In genomic region chrX:106707771-106708454, GRCh38 we compare ENCODE assay signal across 11 cellular contexts. TPM values are rescaled to one million over a fixed set of nuclear protein-coding genes. Genes with fewer than 3 reads are reported as not detected.
DNase-seq lines count a peak whose midpoint lies in the region; ATAC-seq and TF ChIP-seq lines count a peak whose summit lies in the region.
"Had no signal": no experiment of that assay in that cellular context is flagged by ENCODE, and none has a peak within 500 bp of the region (broad histone marks: within the 10 kb centered on the region; RNA-seq: fewer than 3 reads in every experiment).

No MANE protein-coding gene starts in this region.

- H3K4me3 ChIP-seq in HFF-Myc (replicated peaks; ENCODE audit: low read depth, low read length): no peak overlapping the region
- H3K4me3 ChIP-seq: SK-N-MC, tibial artery had no signal

- H3K9me3 Mint-ChIP-seq in WTC11: no peaks in the 10 kb centered on the region

- DNase-seq in AG08395 (ENCODE audit: low spot score): peak; percentile 88
- DNase-seq in HFF-Myc (ENCODE audit: extremely low read depth, low read depth): peak; percentile 31
- DNase-seq in astrocyte of the hippocampus (ENCODE audit: low read depth, low spot score): peak; percentile 71
- DNase-seq in kidney tubule cell (ENCODE audit: low spot score): peak; percentile 95
- DNase-seq in WTC11 (ENCODE audit: low spot score): no peak
- no peak for DNase-seq in NCI-H82 treated with DMSO at 0.1 percent for 48 hours (lab: John Stamatoyannopoulos, UW; ENCODE audit: unreplicated experiment)
- DNase-seq: NCI-H1048, tibial artery had no signal

- H3K4me1 Mint-ChIP-seq in WTC11: no peaks in the 10 kb centered on the region

- H3K27me3 Mint-ChIP-seq in WTC11 (ENCODE audit: low read depth): no peaks in the 10 kb centered on the region

- H3K4me3 Mint-ChIP-seq in WTC11: no peak overlapping the region

- POLR2A ChIA-PET in WTC11 (lab: Charles Lee): no interaction called here

- no peaks in the 10 kb centered on the region for H3K36me3 Mint-ChIP-seq in WTC11

- no peak for ATAC-seq in WTC11
- ATAC-seq in GM21619 (IDR thresholded peaks at IDR 0.05; ENCODE audit: unreplicated experiment): no peak
- no peak for ATAC-seq in HG03342 (IDR thresholded peaks at IDR 0.05; ENCODE audit: unreplicated experiment)

- H3K27ac Mint-ChIP-seq in WTC11: no peak overlapping the region

- TF ChIP-seq CTCF in HFF-Myc (IDR thresholded peaks at IDR 0.05; ENCODE audit: low read depth, low read length, missing control alignments) (no peak), WTC11 (IDR thresholded peaks at IDR 0.05) (no peak)

- CTCF ChIA-PET in WTC11 (lab: Charles Lee): no interaction called here

TF ChIP-seq in WTC11, 78 proteins besides CTCF, POLR2A, EP300 and RAD21:
- TF ChIP-seq ATF6 (CRISPR knock-in tag; IDR thresholded peaks at IDR 0.05): no peak
- TF ChIP-seq NFATC4 (CRISPR knock-in tag; IDR thresholded peaks at IDR 0.05): no peak
- TF ChIP-seq ZSCAN18 (CRISPR knock-in tag; IDR thresholded peaks at IDR 0.05): no peak
- no peak for TF ChIP-seq E2F1 (CRISPR knock-in tag; IDR thresholded peaks at IDR 0.05)
- no peak for TF ChIP-seq ZNF425 (CRISPR knock-in tag; conservative IDR thresholded peaks at IDR 0.05)
- no peak for TF ChIP-seq MYBL2 (CRISPR knock-in tag; IDR thresholded peaks at IDR 0.05)
- TF ChIP-seq NR3C1 (CRISPR knock-in tag; conservative IDR thresholded peaks at IDR 0.05; ENCODE audit: low read depth): no peak

RNA-seq across cellular contexts. Expression of gene RNF128, which starts 18.6 kb away (rescaled TPM):
- 0.99 to 1.1 TPM (median 1.0 TPM) in 3 replicates for total RNA-seq in WTC11 (2021)

Comparison
In these comparisons a context has a peak if more than half of its experiments do, and no peak if none do; other contexts are left out.
1. DNase-seq: peak in AG08395 (single experiment), HFF-Myc (single experiment), astrocyte of the hippocampus (single experiment) and kidney tubule cell (single experiment); none in WTC11 (single experiment) and NCI-H82 treated with DMSO at 0.1 percent for 48 hours (single experiment).